In genomic region chr1:235329139-235329808, GRCh38 we compare ENCODE assay signal across 1 cellular context.
TF ChIP-seq lines count a peak whose summit lies in the region.

No MANE protein-coding gene starts in this region.

TF ChIP-seq in GM12878, 131 proteins besides CTCF, POLR2A, EP300 and RAD21 (continued from another document):
- peak; percentile 6 for TF ChIP-seq SKIL (IDR thresholded peaks at IDR 0.05; ENCODE audit: low read depth, poor library complexity, severe bottlenecking)
- peak in 1 of 2 experiments; percentile 1; a peak in 1 of 4 replicates for TF ChIP-seq IKZF2 (IDR thresholded peaks at IDR 0.05)
- no peak for TF ChIP-seq KDM1A (IDR thresholded peaks at IDR 0.05; ENCODE audit: borderline replicate concordance)
- TF ChIP-seq ZNF207 (IDR thresholded peaks at IDR 0.05; ENCODE audit: borderline replicate concordance), result 0 out of 2 replicates have a peak, but pooled peaks have one; percentile 28
- no peak for TF ChIP-seq YY1 (IDR thresholded peaks at IDR 0.05; ENCODE audit: low read depth, low read length)
- no peak for TF ChIP-seq SREBF2 (IDR thresholded peaks at IDR 0.05; ENCODE audit: low read length)
- no peak for TF ChIP-seq RELB (IDR thresholded peaks at IDR 0.05; ENCODE audit: low read depth)
- no peak for TF ChIP-seq TCF12 (IDR thresholded peaks at IDR 0.05; ENCODE audit: low read depth, low read length)
- no peak for TF ChIP-seq PRDM15 (CRISPR knock-in tag; IDR thresholded peaks at IDR 0.05)
- TF ChIP-seq NFIC (IDR thresholded peaks at IDR 0.05; ENCODE audit: low read depth, low read length), result no peak
- no peak for TF ChIP-seq CEBPB (IDR thresholded peaks at IDR 0.05; ENCODE audit: borderline replicate concordance in 1 of 2, low read depth in 2 of 2, low read length in 2 of 2)
- no peak for TF ChIP-seq MEF2B (IDR thresholded peaks at IDR 0.05; ENCODE audit: partially characterized antibody, poor library complexity, severe bottlenecking)
- no peak for TF ChIP-seq RBBP5 (conservative IDR thresholded peaks at IDR 0.05)
- TF ChIP-seq SMC3 (IDR thresholded peaks at IDR 0.05; ENCODE audit: borderline replicate concordance, low read length), result no peak
- peak; percentile 46; the same call in 1 of the 2 replicates for TF ChIP-seq SMARCA5 (IDR thresholded peaks at IDR 0.05)
- TF ChIP-seq MTA2 (IDR thresholded peaks at IDR 0.05; ENCODE audit: low read depth), result no peak
